14 cellular contexts compared by ENCODE assay signal in genomic region chr1:30047576-30047975, GRCh38.
A peak's percentile ranks its signal among the peaks of the same experiment; 100 is the strongest.
DNase-seq lines count a peak whose midpoint lies in the region; ATAC-seq and TF ChIP-seq lines count a peak whose summit lies in the region.
"Had no signal": no experiment of that assay in that cellular context is flagged by ENCODE, and none has a peak within 500 bp of the region (broad histone marks: within the 10 kb centered on the region; RNA-seq: fewer than 3 reads in every experiment).

No MANE protein-coding gene starts in this region.

- H3K4me3 Mint-ChIP-seq in osteocyte (ENCODE audit: unreplicated experiment) = no peak overlapping the region
- H3K4me3 Mint-ChIP-seq in type B pancreatic cell = no peak overlapping the region

- in situ Hi-C loops in brain microvascular endothelial cell (cut with HindIII; ENCODE audit: low pct_ligation_motif_present, low sequenced_read_pairs) = no loop called here

- ATAC-seq in HG03469 (IDR thresholded peaks at IDR 0.05; ENCODE audit: unreplicated experiment) = no peak
- no peak for ATAC-seq in right lobe of liver

- H3K4me3 ChIP-seq in coronary artery (no peak overlapping the region), brain microvascular endothelial cell (ENCODE audit: low read depth, low read length) (no peak overlapping the region), right lobe of liver (no peak overlapping the region)
- H3K4me3 ChIP-seq: BLaER1, GM23248 had no signal

- H3K9me3 Mint-ChIP-seq in osteocyte (ENCODE audit: unreplicated experiment) = no peaks in the 10 kb centered on the region
- H3K9me3 Mint-ChIP-seq in type B pancreatic cell = peaks cover 5% of the 10 kb centered on the region

- no peak for TF ChIP-seq POLR2A in right lobe of liver (IDR thresholded peaks at IDR 0.05)

- intact Hi-C loops in right lobe of liver (cut with DNase I) = no loop called here

- H3K27me3 ChIP-seq in brain microvascular endothelial cell (replicated peaks) (no peaks in the 10 kb centered on the region), right lobe of liver (no peaks in the 10 kb centered on the region)
- H3K27me3 ChIP-seq: BLaER1 had no signal

- peak; percentile 23 for DNase-seq in activated CD8-positive, alpha-beta memory T cell treated with anti-CD3 and anti-CD28 coated beads, Interleukin-2, amount 50 U/mL, for 48 hours
- no peak for DNase-seq in activated CD8-positive, alpha-beta memory T cell treated with anti-CD3 and anti-CD28 coated beads, Interleukin-2, amount 50 U/mL, for 4 hours
- DNase-seq in coronary artery (ENCODE audit: low spot score) = peak; percentile 16
- peak; percentile 76 for DNase-seq in osteocyte (ENCODE audit: extremely low spot score, unreplicated experiment)
- peak; percentile 49 for DNase-seq in type B pancreatic cell (ENCODE audit: extremely low spot score, unreplicated experiment)
- no peak for DNase-seq in brain microvascular endothelial cell
- no peak for DNase-seq in right lobe of liver
- DNase-seq: 8988T, AML-193, DMS53, GF-D8, GM23248 had no signal

- H3K36me3 Mint-ChIP-seq in osteocyte (ENCODE audit: unreplicated experiment) (no peaks in the 10 kb centered on the region), type B pancreatic cell (no peaks in the 10 kb centered on the region)

- no peaks in the 10 kb centered on the region for H3K4me1 ChIP-seq in right lobe of liver
- H3K4me1 ChIP-seq: BLaER1 had no signal

- H3K9me3 ChIP-seq in right lobe of liver = no peaks in the 10 kb centered on the region

- H3K27ac Mint-ChIP-seq in osteocyte (ENCODE audit: unreplicated experiment) (no peak overlapping the region), type B pancreatic cell (no peak overlapping the region)

- H3K4me1 Mint-ChIP-seq in osteocyte (ENCODE audit: unreplicated experiment) (no peaks in the 10 kb centered on the region), type B pancreatic cell (ENCODE audit: unreplicated experiment) (no peaks in the 10 kb centered on the region)

- WGBS in right lobe of liver (ENCODE audit: insufficient coverage, low coverage, low lambda C conversion rate, missing lambda C conversion rate) = 61% methylated on average over 3 of the region's 3 CpGs

- H3K27me3 Mint-ChIP-seq in osteocyte (ENCODE audit: unreplicated experiment) (peaks cover 21% of the 10 kb centered on the region), type B pancreatic cell (peaks cover 12% of the 10 kb centered on the region)

- H3K36me3 ChIP-seq in brain microvascular endothelial cell (replicated peaks) = no peaks in the 10 kb centered on the region
- H3K36me3 ChIP-seq in right lobe of liver = no peaks in the 10 kb centered on the region
- H3K36me3 ChIP-seq: BLaER1 had no signal

- TF ChIP-seq CTCF in coronary artery (IDR thresholded peaks at IDR 0.05) (no peak), osteocyte (IDR thresholded peaks at IDR 0.05) (no peak), type B pancreatic cell (conservative IDR thresholded peaks at IDR 0.05) (no peak), brain microvascular endothelial cell (IDR thresholded peaks at IDR 0.05; ENCODE audit: low read depth, low read length, missing control alignments) (no peak), right lobe of liver (IDR thresholded peaks at IDR 0.05) (no peak)

- no peak overlapping the region for H3K27ac ChIP-seq in coronary artery
- H3K27ac ChIP-seq in brain microvascular endothelial cell = no peak overlapping the region
- H3K27ac ChIP-seq in right lobe of liver = no peak overlapping the region
- H3K27ac ChIP-seq: BLaER1, GM23248 had no signal

Comparison
In these comparisons a context has a peak if more than half of its experiments do, and no peak if none do; other contexts are left out.
1. DNase-seq: peak in activated CD8-positive, alpha-beta memory T cell treated with anti-CD3 and anti-CD28 coated beads, Interleukin-2, amount 50 U/mL, for 48 hours (single experiment), coronary artery (single experiment), osteocyte (single experiment) and type B pancreatic cell (single experiment); none in activated CD8-positive, alpha-beta memory T cell treated with anti-CD3 and anti-CD28 coated beads, Interleukin-2, amount 50 U/mL, for 4 hours (single experiment), brain microvascular endothelial cell (single experiment) and right lobe of liver (0 of 3).